Comparison of ENCODE assay signal across 15 cellular contexts in genomic region chr15:90259524-90259923, GRCh38. TPM values are rescaled to one million over a fixed set of nuclear protein-coding genes. Genes with fewer than 3 reads are reported as not detected.
A peak's percentile ranks its signal among the peaks of the same experiment; 100 is the strongest.
DNase-seq lines count a peak whose midpoint lies in the region; ATAC-seq, FAIRE-seq and TF ChIP-seq lines count a peak whose summit lies in the region.
"Had no signal": no experiment of that assay in that cellular context is flagged by ENCODE, and none has a peak within 500 bp of the region (broad histone marks: within the 10 kb centered on the region; RNA-seq: fewer than 3 reads in every experiment).

No MANE protein-coding gene starts in this region.

- H3K4me3 ChIP-seq in GM12878 = no peak overlapping the region
- H3K4me3 ChIP-seq: heart right ventricle had no signal

- H3K79me2 ChIP-seq in GM12878 (ENCODE audit: control insufficient read depth, insufficient read depth, low read length) = no peaks in the 10 kb centered on the region

- peak; percentile 97 for FAIRE-seq in GM12878 (lab: Jason Lieb, UNC)

- TF ChIP-seq POLR2A in GM12878 (IDR thresholded peaks at IDR 0.05; ENCODE audit: low read depth, low read length) = no peak

- SMC1A ChIA-PET in GM12878 (lab: Charles Lee; ENCODE audit: uncharacterized antibody, unreplicated experiment) = interaction anchor here (0.9 to 1.7 kb wide), 3 partner anchors 9 to 29 kb away, joined by 3 to 7 read pairs (median 4); partner anchors contain the start of genes CIB1 and GDPGP1

- H3K36me3 ChIP-seq in GM12878 (ENCODE audit: control insufficient read depth in 2 of 2, insufficient read depth in 2 of 2, low read length in 1 of 2) = no peaks in the 10 kb centered on the region
- H3K36me3 ChIP-seq: heart right ventricle had no signal

- H3K4me1 ChIP-seq in GM12878 (ENCODE audit: control insufficient read depth, insufficient read depth, low read length) = peaks cover 31% of the 10 kb centered on the region

- peak overlapping the region; percentile 79 for H3K27ac ChIP-seq in GM12878 (ENCODE audit: control insufficient read depth, insufficient read depth)
- H3K27ac ChIP-seq: heart right ventricle, RWPE1, VCaP had no signal

- no peaks in the 10 kb centered on the region for H3K9me3 ChIP-seq in GM12878 (replicated peaks; ENCODE audit: control insufficient read depth, insufficient read depth, low read length)
- H3K9me3 ChIP-seq: heart right ventricle had no signal

- H4K20me1 ChIP-seq in GM12878 (ENCODE audit: control insufficient read depth, insufficient read depth) = no peaks in the 10 kb centered on the region

- no peaks in the 10 kb centered on the region; a peak in 1 of 4 replicates for H3K27me3 ChIP-seq in GM12878 (replicated peaks in 1 of 2; ENCODE audit: control insufficient read depth in 2 of 2, insufficient read depth in 2 of 2, low read length in 1 of 2)
- H3K27me3 ChIP-seq: heart right ventricle had no signal

- RAD21 ChIA-PET in GM12878 (lab: Charles Lee; ENCODE audit: unreplicated experiment) = interaction anchor here (1.3 kb wide), 1 partner anchor 26 kb away, joined by 5 read pairs; the partner anchor contains the start of genes CIB1 and GDPGP1

- no peak for TF ChIP-seq CTCF in GM12878 (IDR thresholded peaks at IDR 0.05 in 2 of 3, conservative IDR thresholded peaks at IDR 0.05 in 1 of 3; ENCODE audit: control insufficient read depth in 2 of 3, extremely low read depth in 1 of 3, insufficient read depth in 1 of 3, low read depth in 3 of 3, low read length in 3 of 3)

- no peak overlapping the region for H3K9ac ChIP-seq in GM12878 (ENCODE audit: control insufficient read depth, insufficient read depth, low read length)

- H3K4me2 ChIP-seq in GM12878 (ENCODE audit: control insufficient read depth, insufficient read depth) = peak overlapping the region; percentile 82

- TF ChIP-seq EP300 in GM12878 (IDR thresholded peaks at IDR 0.05; ENCODE audit: borderline replicate concordance in 1 of 2, control insufficient read depth in 1 of 2, low read depth in 2 of 2, low read length in 2 of 2) = peak; percentile 74 to 87; a peak in 3 of 4 replicates

- no peak overlapping the region; the same call in 1 of the 2 replicates for H2AFZ ChIP-seq in GM12878 (ENCODE audit: control insufficient read depth, low read depth, low read length)

- no peak for TF ChIP-seq RAD21 in GM12878 (IDR thresholded peaks at IDR 0.05; ENCODE audit: insufficient read depth, low read depth, low read length)

- no TSS peak for BruUV-seq in GM12878 (replicated peaks; lab: Mats Ljungman, UMichigan)

- in situ Hi-C loops in GM12878 (cut with MboI) = no loop called here

- intact Hi-C loops in GM12878 (cut with micrococcal nuclease; ENCODE audit: unreplicated experiment) = loop anchor here (2.0 kb wide), 1 partner anchor 27 kb away; the partner anchor contains the start of gene CIB1

- 2% methylated on average over 5 of the region's 5 CpGs for WGBS in GM12878 (ENCODE audit: insufficient coverage, insufficient replicate concordance, low lambda C conversion rate, missing lambda C conversion rate)

- ATAC-seq in GM18867 (IDR thresholded peaks at IDR 0.05; ENCODE audit: unreplicated experiment) (peak; percentile 71), GM21447 (IDR thresholded peaks at IDR 0.05; ENCODE audit: unreplicated experiment) (peak; percentile 80), HG03139 (IDR thresholded peaks at IDR 0.05; ENCODE audit: unreplicated experiment) (peak; percentile 55), GM12878 (peak; percentile 89), HG03039 (IDR thresholded peaks at IDR 0.05; ENCODE audit: unreplicated experiment) (no peak)
- ATAC-seq: heart right ventricle, right cardiac atrium had no signal

- POLR2A ChIA-PET in GM12878 (lab: Charles Lee) = interaction anchor here (1.0 to 2.2 kb wide), 3 partner anchors 11 to 26 kb away, joined by 3 to 10 read pairs (median 5); partner anchors contain the start of genes CIB1 and TTLL13

- DNase-seq in GM12878 (ENCODE audit: low read depth, low spot score) (peak; percentile 65), NCI-H526 (lab: John Stamatoyannopoulos, UW) (no peak), amygdala (lab: John Stamatoyannopoulos, UW) (no peak)
- DNase-seq in stimulated activated naive CD4-positive, alpha-beta T cell (lab: John Stamatoyannopoulos, UW) = no peak
- DNase-seq: activated naive CD4-positive, alpha-beta T cell treated with anti-CD3 and anti-CD28 coated beads for 36 hours; effector CD8-positive, alpha-beta T cell; heart right ventricle; right cardiac atrium had no signal

- CTCF ChIA-PET in GM12878 (lab: Yijun Ruan, JAX) = interaction anchor here (1.0 to 3.6 kb wide), 2 partner anchors 27 to 34 kb away, joined by 6 to 10 read pairs; partner anchors contain the start of genes CIB1 and GDPGP1

RNA-seq across cellular contexts. Expression of gene NGRN, which starts 5.9 kb away (rescaled TPM):
- 17.2 and 19.9 TPM in 2 replicates for total RNA-seq in GM12878 (2013; cell fraction: nucleolus; rRNA removed)
- total RNA-seq in GM12878 (2014; rRNA removed) (22.9 and 26.0 TPM in 2 replicates), GM12878 (2014; rRNA removed; fragmentation: Illumina TruSeq; extraction: Trizol) (17.8 and 18.2 TPM in 2 replicates), GM12878 (2021) (22.9 and 25.7 TPM in 2 replicates)
- polyA plus RNA-seq in GM12878 (2011; ENCODE audit: low read depth) = 11.0 TPM
- polyA plus RNA-seq in GM12878 (2011; rRNA removed) (28.4 and 29.5 TPM in 2 replicates), GM12878 (2014; fragmentation: Illumina TruSeq; extraction: Trizol) (18.3 and 20.8 TPM in 2 replicates), GM12878 (2014; fragmentation: Nextera tagmentation; extraction: Ambion mirVana) (10 to 100 TPM in 1 of 2 experiments, 1 to 10 TPM in 1; 5.8 to 11.2 TPM), GM12878 (2014; rRNA removed) (22.2 and 23.6 TPM in 2 replicates), GM12878 (2016; fragmentation: Nextera tagmentation; extraction: Ambion mirVana) (10 to 100 TPM; 29.2 to 31.3 TPM)
- polyA plus RNA-seq in GM12878 (2011; cell fraction: cytosol; rRNA removed) = 19.3 and 20.9 TPM in 2 replicates
- 16.1 and 17.5 TPM in 2 replicates for polyA plus RNA-seq in GM12878 (2011; cell fraction: nucleus; rRNA removed)
- polyA plus RNA-seq in GM12878 (2012) = 13.8 and 14.7 TPM in 2 replicates
- 14.7 and 17.3 TPM in 2 replicates for polyA minus RNA-seq in GM12878 (2011; rRNA and poly(A)+ RNA removed)
- 4.0 and 5.6 TPM in 2 replicates for polyA minus RNA-seq in GM12878 (2011; cell fraction: cytosol; rRNA and poly(A)+ RNA removed)
- 5.7 and 11.4 TPM in 2 replicates for polyA minus RNA-seq in GM12878 (2011; cell fraction: nucleus; rRNA and poly(A)+ RNA removed)

RNA-seq across cellular contexts. Expression of gene TTLL13, which starts 10.2 kb away (rescaled TPM):
- total RNA-seq in GM12878 (2013; cell fraction: nucleolus; rRNA removed) = 0.32 and 1.2 TPM in 2 replicates
- total RNA-seq in GM12878 (2014; rRNA removed) (0.05 and 0.11 TPM in 2 replicates), GM12878 (2014; rRNA removed; fragmentation: Illumina TruSeq; extraction: Trizol) (0.09 TPM in 1 of 2 replicates, not detected in the other), GM12878 (2021) (0.13 and 0.19 TPM in 2 replicates)
- 0.16 TPM for polyA plus RNA-seq in GM12878 (2011; ENCODE audit: low read depth)
- polyA plus RNA-seq in GM12878 (2011; rRNA removed) (0.26 and 0.27 TPM in 2 replicates), GM12878 (2014; fragmentation: Illumina TruSeq; extraction: Trizol) (0.13 and 0.22 TPM in 2 replicates), GM12878 (2014; fragmentation: Nextera tagmentation; extraction: Ambion mirVana) (under 1 TPM in 1 of 2 experiments, not detected in 1; 0.03 TPM), GM12878 (2014; rRNA removed) (0.17 and 0.22 TPM in 2 replicates), GM12878 (2016; fragmentation: Nextera tagmentation; extraction: Ambion mirVana) (under 1 TPM; 0.09 to 0.32 TPM)
- polyA plus RNA-seq in GM12878 (2011; cell fraction: cytosol; rRNA removed) = 0.18 and 0.63 TPM in 2 replicates
- 0.34 and 1.1 TPM in 2 replicates for polyA plus RNA-seq in GM12878 (2011; cell fraction: nucleus; rRNA removed)
- 0.11 and 0.22 TPM in 2 replicates for polyA plus RNA-seq in GM12878 (2012)
- polyA minus RNA-seq in GM12878 (2011; rRNA and poly(A)+ RNA removed) = 0.15 and 0.29 TPM in 2 replicates
- not detected in 2 replicates for polyA minus RNA-seq in GM12878 (2011; cell fraction: cytosol; rRNA and poly(A)+ RNA removed)
- 0.12 TPM in 1 of 2 replicates, not detected in the other for polyA minus RNA-seq in GM12878 (2011; cell fraction: nucleus; rRNA and poly(A)+ RNA removed)
- total RNA-seq: HT1080 had no signal

RNA-seq across cellular contexts. Expression of gene GDPGP1, which starts 25.5 kb away (rescaled TPM):
- 14.4 and 14.8 TPM in 2 replicates for total RNA-seq in GM12878 (2013; cell fraction: nucleolus; rRNA removed)
- total RNA-seq in GM12878 (2014; rRNA removed) (5.2 and 5.6 TPM in 2 replicates), GM12878 (2014; rRNA removed; fragmentation: Illumina TruSeq; extraction: Trizol) (2.7 and 3.5 TPM in 2 replicates), GM12878 (2021) (7.8 and 8.9 TPM in 2 replicates)
- polyA plus RNA-seq in GM12878 (2011; ENCODE audit: low read depth) = 1.8 TPM
- polyA plus RNA-seq in GM12878 (2011; rRNA removed) (1.5 and 3.2 TPM in 2 replicates), GM12878 (2014; fragmentation: Illumina TruSeq; extraction: Trizol) (0.90 and 2.2 TPM in 2 replicates), GM12878 (2014; fragmentation: Nextera tagmentation; extraction: Ambion mirVana) (under 1 TPM; 0.68 to 0.85 TPM), GM12878 (2014; rRNA removed) (4.3 TPM in 2 replicates), GM12878 (2016; fragmentation: Nextera tagmentation; extraction: Ambion mirVana) (1 to 10 TPM; 2.1 to 3.8 TPM)
- polyA plus RNA-seq in GM12878 (2011; cell fraction: cytosol; rRNA removed) = 3.5 and 3.8 TPM in 2 replicates
- polyA plus RNA-seq in GM12878 (2011; cell fraction: nucleus; rRNA removed) = 7.7 and 7.9 TPM in 2 replicates
- polyA plus RNA-seq in GM12878 (2012) = 2.5 and 2.6 TPM in 2 replicates
- polyA minus RNA-seq in GM12878 (2011; rRNA and poly(A)+ RNA removed) = 7.0 and 18.5 TPM in 2 replicates
- polyA minus RNA-seq in GM12878 (2011; cell fraction: cytosol; rRNA and poly(A)+ RNA removed) = 1.7 and 4.5 TPM in 2 replicates
- 13.9 and 18.6 TPM in 2 replicates for polyA minus RNA-seq in GM12878 (2011; cell fraction: nucleus; rRNA and poly(A)+ RNA removed)

RNA-seq across cellular contexts. Expression of gene CIB1, which starts 25.8 kb away (rescaled TPM):
- total RNA-seq in GM12878 (2013; cell fraction: nucleolus; rRNA removed) = 10.1 and 10.3 TPM in 2 replicates
- total RNA-seq in GM12878 (2014; rRNA removed) (67.1 and 73.8 TPM in 2 replicates), GM12878 (2014; rRNA removed; fragmentation: Illumina TruSeq; extraction: Trizol) (51.4 and 53.0 TPM in 2 replicates), GM12878 (2021) (80.8 and 88.8 TPM in 2 replicates)
- 55.1 TPM for polyA plus RNA-seq in GM12878 (2011; ENCODE audit: low read depth)
- polyA plus RNA-seq in GM12878 (2011; rRNA removed) (78.5 and 155 TPM in 2 replicates), GM12878 (2014; fragmentation: Illumina TruSeq; extraction: Trizol) (42.7 and 83.0 TPM in 2 replicates), GM12878 (2014; fragmentation: Nextera tagmentation; extraction: Ambion mirVana) (10 to 100 TPM; 10.8 to 42.5 TPM), GM12878 (2014; rRNA removed) (141 and 142 TPM in 2 replicates), GM12878 (2016; fragmentation: Nextera tagmentation; extraction: Ambion mirVana) (100 to 1,000 TPM; 128 to 134 TPM)
- polyA plus RNA-seq in GM12878 (2011; cell fraction: cytosol; rRNA removed) = 207 and 248 TPM in 2 replicates
- polyA plus RNA-seq in GM12878 (2011; cell fraction: nucleus; rRNA removed) = 114 and 156 TPM in 2 replicates
- polyA plus RNA-seq in GM12878 (2012) = 109 and 142 TPM in 2 replicates
- polyA minus RNA-seq in GM12878 (2011; rRNA and poly(A)+ RNA removed) = 57.2 and 93.1 TPM in 2 replicates
- 17.9 and 31.4 TPM in 2 replicates for polyA minus RNA-seq in GM12878 (2011; cell fraction: cytosol; rRNA and poly(A)+ RNA removed)
- polyA minus RNA-seq in GM12878 (2011; cell fraction: nucleus; rRNA and poly(A)+ RNA removed) = 11.7 and 13.8 TPM in 2 replicates

RNA-seq across cellular contexts. Expression of gene SEMA4B, which starts 58.4 kb away (rescaled TPM):
- 76.9 and 77.1 TPM in 2 replicates for total RNA-seq in GM12878 (2013; cell fraction: nucleolus; rRNA removed)
- total RNA-seq in GM12878 (2014; rRNA removed) (10.4 and 13.4 TPM in 2 replicates), GM12878 (2014; rRNA removed; fragmentation: Illumina TruSeq; extraction: Trizol) (7.7 and 8.8 TPM in 2 replicates), GM12878 (2021) (23.5 and 26.0 TPM in 2 replicates)
- polyA plus RNA-seq in GM12878 (2011; ENCODE audit: low read depth) = 5.7 TPM
- polyA plus RNA-seq in GM12878 (2011; rRNA removed) (3.9 and 8.7 TPM in 2 replicates), GM12878 (2014; fragmentation: Illumina TruSeq; extraction: Trizol) (3.7 and 8.1 TPM in 2 replicates), GM12878 (2014; fragmentation: Nextera tagmentation; extraction: Ambion mirVana) (1 to 10 TPM in 1 of 2 experiments, under 1 TPM in 1; 0.87 to 1.4 TPM), GM12878 (2014; rRNA removed) (16.3 and 18.1 TPM in 2 replicates), GM12878 (2016; fragmentation: Nextera tagmentation; extraction: Ambion mirVana) (10 to 100 TPM in 1 of 2 experiments, 1 to 10 TPM in 1; 10.0 to 10.8 TPM)
- polyA plus RNA-seq in GM12878 (2011; cell fraction: cytosol; rRNA removed) = 9.1 and 11.6 TPM in 2 replicates
- polyA plus RNA-seq in GM12878 (2011; cell fraction: nucleus; rRNA removed) = 40.5 and 46.0 TPM in 2 replicates
- 12.4 and 13.5 TPM in 2 replicates for polyA plus RNA-seq in GM12878 (2012)
- 18.4 and 36.0 TPM in 2 replicates for polyA minus RNA-seq in GM12878 (2011; rRNA and poly(A)+ RNA removed)
- polyA minus RNA-seq in GM12878 (2011; cell fraction: cytosol; rRNA and poly(A)+ RNA removed) = 6.4 and 14.2 TPM in 2 replicates
- polyA minus RNA-seq in GM12878 (2011; cell fraction: nucleus; rRNA and poly(A)+ RNA removed) = 13.7 and 25.4 TPM in 2 replicates
